8 cellular contexts compared by ENCODE assay signal in genomic region chr19:40798223-40798996, GRCh38. TPM values are rescaled to one million over a fixed set of nuclear protein-coding genes. Genes with fewer than 3 reads are reported as not detected.
DNase-seq lines count a peak whose midpoint lies in the region; ATAC-seq and TF ChIP-seq lines count a peak whose summit lies in the region.

No MANE protein-coding gene starts in this region.

- CTCF ChIA-PET in CD4-positive, alpha-beta memory T cell (lab: Charles Lee; ENCODE audit: partially characterized antibody), result interaction anchor here (1.0 to 4.0 kb wide), 10 partner anchors 9 to 135 kb away, joined by 3 to 40 read pairs (median 8); partner anchors contain the start of genes ACTMAP, RAB4B and SNRPA

- TF ChIP-seq POLR2A in right lobe of liver (IDR thresholded peaks at IDR 0.05), result peak; percentile 67

- peaks cover 47% of the 10 kb centered on the region for H3K4me1 ChIP-seq in CD4-positive, alpha-beta memory T cell (ENCODE audit: insufficient read depth, low read length)
- peaks cover 0 to 34% (median 13%) of the 10 kb centered on the region in 4 donors for H3K4me1 ChIP-seq in right lobe of liver

- ATAC-seq in GM19397 (IDR thresholded peaks at IDR 0.05; ENCODE audit: unreplicated experiment), result peak; percentile 80
- ATAC-seq in HG03571 (IDR thresholded peaks at IDR 0.05; ENCODE audit: unreplicated experiment), result peak; percentile 68
- peak; percentile 85 to 87 (median 86) for ATAC-seq in right lobe of liver

- H3K36me3 Mint-ChIP-seq in CD4-positive, alpha-beta memory T cell, result peaks cover 10 to 32% of the 10 kb centered on the region in 2 donors

- no peaks in the 10 kb centered on the region for H3K27me3 Mint-ChIP-seq in CD4-positive, alpha-beta memory T cell

- peak overlapping the region; percentile 92 to 99 (median 96) for H3K4me3 Mint-ChIP-seq in CD4-positive, alpha-beta memory T cell

- intact Hi-C loops in CD4-positive, alpha-beta memory T cell (cut with micrococcal nuclease), result loop anchor here (1.0 to 2.0 kb wide), 6 partner anchors 8 to 464 kb away; partner anchors contain the start of genes ACTMAP, COQ8B and RAB4B
- intact Hi-C loops in dorsolateral prefrontal cortex (cut with DNase I) (loop anchor here (2.0 to 5.0 kb wide), 3 partner anchors 46 to 464 kb away; partner anchors contain the start of genes ACTMAP (in 2 of the 2) and SNRPA (in 2 of the 2)), right lobe of liver (cut with DNase I) (no loop called here)

- H3K36me3 ChIP-seq in CD4-positive, alpha-beta memory T cell (ENCODE audit: insufficient read depth, low read length), result peaks cover 10% of the 10 kb centered on the region
- H3K36me3 ChIP-seq in right lobe of liver, result peaks cover 0 to 7% (median 0%) of the 10 kb centered on the region in 4 donors

- WGBS in right lobe of liver (ENCODE audit: insufficient coverage, low coverage, low lambda C conversion rate, missing lambda C conversion rate), result 2% methylated on average over 35 of the region's 53 CpGs

- H3K27me3 ChIP-seq in CD4-positive, alpha-beta memory T cell (ENCODE audit: insufficient read depth, low read length), result no peaks in the 10 kb centered on the region
- H3K27me3 ChIP-seq in dorsolateral prefrontal cortex (no peaks in the 10 kb centered on the region), right lobe of liver (no peaks in the 10 kb centered on the region)

- POLR2A ChIA-PET in CD4-positive, alpha-beta memory T cell (lab: Charles Lee; ENCODE audit: partially characterized antibody), result interaction anchor here (0.5 to 15.6 kb wide), 23 partner anchors 10 to 751 kb away, joined by 3 to 369 read pairs (median 5); partner anchors contain the start of genes ACTMAP, COQ8B, HNRNPUL1 and ITPKC

- H3K9me3 ChIP-seq in CD4-positive, alpha-beta memory T cell (ENCODE audit: control insufficient read depth in 1 of 2, low read length in 2 of 2), result no peaks in the 10 kb centered on the region
- no peaks in the 10 kb centered on the region for H3K9me3 ChIP-seq in right lobe of liver

- peak; percentile 100 for DNase-seq in CD4-positive, alpha-beta memory T cell
- peak; percentile 99 for DNase-seq in NCI-H748 treated with DMSO at 0.1 percent for 48 hours (lab: John Stamatoyannopoulos, UW)
- DNase-seq in activated CD4-positive, alpha-beta T cell treated with anti-CD3 and anti-CD28 coated beads, Interleukin-2, amount 50 U/mL, for 4 hours, result peak; percentile 100
- peak; percentile 99 to 100 (median 100) for DNase-seq in dorsolateral prefrontal cortex
- peak; percentile 100 for DNase-seq in right lobe of liver
- DNase-seq in stimulated activated CD4-positive, alpha-beta T cell treated with anti-CD3 and anti-CD28 coated beads, Interleukin-4, amount 100 ng/mL, for 24 hours, result peak; percentile 100

- H3K27ac ChIP-seq in CD4-positive, alpha-beta memory T cell (ENCODE audit: low read depth, low read length), result peak overlapping the region; percentile 82
- H3K27ac ChIP-seq in dorsolateral prefrontal cortex (peak overlapping the region; percentile 79 to 99 (median 96)), right lobe of liver (peak overlapping the region; percentile 67 to 77 (median 77))

- H3K9me3 Mint-ChIP-seq in CD4-positive, alpha-beta memory T cell, result no peaks in the 10 kb centered on the region

- H3K4me1 Mint-ChIP-seq in CD4-positive, alpha-beta memory T cell, result peaks cover 30 to 55% (median 41%) of the 10 kb centered on the region in 4 donors

- peak overlapping the region; percentile 98 to 100 (median 99) for H3K27ac Mint-ChIP-seq in CD4-positive, alpha-beta memory T cell

- TF ChIP-seq CTCF in dorsolateral prefrontal cortex (IDR thresholded peaks at IDR 0.05 in 54 of 56, conservative IDR thresholded peaks at IDR 0.05 in 2 of 56; ENCODE audit: low read depth in 1 of 56, partially characterized antibody in 56 of 56) (peak; percentile 13 to 68 (median 48)), right lobe of liver (IDR thresholded peaks at IDR 0.05) (peak; percentile 21 to 35 (median 29))

- peak overlapping the region; percentile 55 to 86 for H3K4me3 ChIP-seq in CD4-positive, alpha-beta memory T cell (ENCODE audit: low read length in 2 of 2)
- H3K4me3 ChIP-seq in dorsolateral prefrontal cortex, result peak overlapping the region; percentile 38 to 99 (median 93)
- H3K4me3 ChIP-seq in right lobe of liver, result peak overlapping the region; percentile 34 to 93 (median 51)

RNA-seq across cellular contexts. Expression of gene EGLN2, which starts 0.6 kb away (rescaled TPM):
- 100 to 1,000 TPM; 203 to 219 TPM for total RNA-seq in CD4-positive, alpha-beta memory T cell
- polyA plus RNA-seq in CD4-positive, alpha-beta memory T cell, result 100 to 1,000 TPM; 141 to 207 TPM
- 100 to 1,000 TPM in 69 of 120 experiments, 10 to 100 TPM in 51; 73.7 to 138 (median 102) TPM for total RNA-seq in dorsolateral prefrontal cortex
- total RNA-seq in right lobe of liver, result 10 to 100 TPM; 34.5 to 47.0 (median 37.4) TPM

RNA-seq across cellular contexts. Expression of gene RAB4B, which starts 20.4 kb away (rescaled TPM):
- 10 to 100 TPM; 53.5 to 55.0 TPM for total RNA-seq in CD4-positive, alpha-beta memory T cell
- 10 to 100 TPM; 67.3 to 69.8 TPM for polyA plus RNA-seq in CD4-positive, alpha-beta memory T cell
- total RNA-seq in dorsolateral prefrontal cortex (100 to 1,000 TPM in 6 of 120 experiments, 10 to 100 TPM in 114; 42.2 to 113 (median 77.4) TPM), right lobe of liver (10 to 100 TPM in 3 of 6 experiments, 1 to 10 TPM in 3; 6.4 to 17.2 (median 10.2) TPM)

RNA-seq across cellular contexts. Expression of gene MIA, which starts 23.1 kb away (rescaled TPM):
- 10 to 100 TPM; 11.2 to 11.4 TPM for total RNA-seq in CD4-positive, alpha-beta memory T cell
- polyA plus RNA-seq in CD4-positive, alpha-beta memory T cell, result not detected
- total RNA-seq in dorsolateral prefrontal cortex, result 10 to 100 TPM in 4 of 120 experiments, 1 to 10 TPM in 53, not detected in 63; 1.4 to 14.0 (median 2.9) TPM
- total RNA-seq in right lobe of liver, result 1 to 10 TPM in 2 of 6 experiments, under 1 TPM in 1, not detected in 3; 0.86 to 1.9 (median 1.1) TPM

RNA-seq across cellular contexts. Expression of gene SNRPA, which starts 47.4 kb away (rescaled TPM):
- 10 to 100 TPM; 93.3 to 95.7 TPM for total RNA-seq in CD4-positive, alpha-beta memory T cell
- 10 to 100 TPM; 48.8 to 63.9 TPM for polyA plus RNA-seq in CD4-positive, alpha-beta memory T cell
- total RNA-seq in dorsolateral prefrontal cortex (10 to 100 TPM; 22.7 to 66.6 (median 39.6) TPM), right lobe of liver (10 to 100 TPM; 21.4 to 33.1 (median 24.7) TPM)

RNA-seq across cellular contexts. Expression of gene ACTMAP, which starts 48.1 kb away (rescaled TPM):
- 1 to 10 TPM; 5.2 to 5.5 TPM for total RNA-seq in CD4-positive, alpha-beta memory T cell
- 1 to 10 TPM in 1 of 2 donors, under 1 TPM in 1; 0.26 to 2.8 TPM for polyA plus RNA-seq in CD4-positive, alpha-beta memory T cell
- 10 to 100 TPM in 5 of 120 experiments, 1 to 10 TPM in 115; 1.4 to 15.4 (median 5.6) TPM for total RNA-seq in dorsolateral prefrontal cortex
- 10 to 100 TPM in 2 of 6 experiments, 1 to 10 TPM in 4; 2.9 to 11.2 (median 4.4) TPM for total RNA-seq in right lobe of liver

Comparison
In these comparisons a context has a peak if more than half of its experiments do, and no peak if none do; other contexts are left out.
1. Peak in every context shown above with its lines: DNase-seq, ATAC-seq, H3K4me3 ChIP-seq and H3K27ac ChIP-seq.
2. intact Hi-C loops: an anchor here in CD4-positive, alpha-beta memory T cell (1.0 to 2.0 kb wide) and dorsolateral prefrontal cortex (2.0 to 5.0 kb wide); none called in right lobe of liver.